Comparison of ENCODE assay signal across 1 cellular context in genomic region chr1:31575373-31576140, GRCh38.
A peak's percentile ranks its signal among the peaks of the same experiment; 100 is the strongest.
TF ChIP-seq lines count a peak whose summit lies in the region.

No MANE protein-coding gene starts in this region.

TF ChIP-seq in HepG2, 621 proteins besides CTCF, POLR2A, EP300 and RAD21 (continued from another document):
- TF ChIP-seq ZNF574 (CRISPR knock-in tag; IDR thresholded peaks at IDR 0.05) (peak; percentile 68), MAF1 (CRISPR knock-in tag; IDR thresholded peaks at IDR 0.05; ENCODE audit: borderline replicate concordance) (no peak), REPIN1 (CRISPR knock-in tag; IDR thresholded peaks at IDR 0.05; ENCODE audit: borderline replicate concordance, low read depth) (peak; percentile 64; the same call in 1 of the 2 replicates), MAFF (IDR thresholded peaks at IDR 0.05; ENCODE audit: low read depth, low read length) (no peak), NKX3-1 (CRISPR knock-in tag; IDR thresholded peaks at IDR 0.05) (no peak), HOXA5 (CRISPR knock-in tag; IDR thresholded peaks at IDR 0.05) (no peak), ZNF446 (CRISPR knock-in tag; IDR thresholded peaks at IDR 0.05) (no peak), ARID5B (CRISPR knock-in tag; IDR thresholded peaks at IDR 0.05) (peak; percentile 72; the same call in 1 of the 2 replicates), SRSF1 (optimal IDR thresholded peaks at IDR 0.05; ENCODE audit: low read depth, low read length) (peak; percentile 75), ZNF296 (CRISPR knock-in tag; conservative IDR thresholded peaks at IDR 0.05) (peak; percentile 32; the same call in 1 of the 2 replicates), ELF4 (CRISPR knock-in tag; IDR thresholded peaks at IDR 0.05; ENCODE audit: borderline replicate concordance) (no peak), SPEN (CRISPR knock-in tag; IDR thresholded peaks at IDR 0.05; ENCODE audit: low read depth) (no peak; the same call in 1 of the 2 replicates), XBP1 (CRISPR knock-in tag; IDR thresholded peaks at IDR 0.05) (no peak), RXRA (CRISPR knock-in tag; IDR thresholded peaks at IDR 0.05) (peak; percentile 96), HINFP (CRISPR knock-in tag; IDR thresholded peaks at IDR 0.05; ENCODE audit: low read depth) (no peak; the same call in 1 of the 2 replicates), SMAD3 (CRISPR knock-in tag; IDR thresholded peaks at IDR 0.05) (no peak), SP5 (CRISPR knock-in tag; IDR thresholded peaks at IDR 0.05; ENCODE audit: borderline replicate concordance, low read depth) (peak; percentile 67), MZF1 (CRISPR knock-in tag; IDR thresholded peaks at IDR 0.05; ENCODE audit: borderline replicate concordance) (no peak), ZNF333 (CRISPR knock-in tag; IDR thresholded peaks at IDR 0.05; ENCODE audit: borderline replicate concordance) (no peak), ZNF510 (CRISPR knock-in tag; IDR thresholded peaks at IDR 0.05; ENCODE audit: low read depth) (no peak), RFX3 (CRISPR knock-in tag; IDR thresholded peaks at IDR 0.05) (no peak)
